In the genomic region with DNA sequence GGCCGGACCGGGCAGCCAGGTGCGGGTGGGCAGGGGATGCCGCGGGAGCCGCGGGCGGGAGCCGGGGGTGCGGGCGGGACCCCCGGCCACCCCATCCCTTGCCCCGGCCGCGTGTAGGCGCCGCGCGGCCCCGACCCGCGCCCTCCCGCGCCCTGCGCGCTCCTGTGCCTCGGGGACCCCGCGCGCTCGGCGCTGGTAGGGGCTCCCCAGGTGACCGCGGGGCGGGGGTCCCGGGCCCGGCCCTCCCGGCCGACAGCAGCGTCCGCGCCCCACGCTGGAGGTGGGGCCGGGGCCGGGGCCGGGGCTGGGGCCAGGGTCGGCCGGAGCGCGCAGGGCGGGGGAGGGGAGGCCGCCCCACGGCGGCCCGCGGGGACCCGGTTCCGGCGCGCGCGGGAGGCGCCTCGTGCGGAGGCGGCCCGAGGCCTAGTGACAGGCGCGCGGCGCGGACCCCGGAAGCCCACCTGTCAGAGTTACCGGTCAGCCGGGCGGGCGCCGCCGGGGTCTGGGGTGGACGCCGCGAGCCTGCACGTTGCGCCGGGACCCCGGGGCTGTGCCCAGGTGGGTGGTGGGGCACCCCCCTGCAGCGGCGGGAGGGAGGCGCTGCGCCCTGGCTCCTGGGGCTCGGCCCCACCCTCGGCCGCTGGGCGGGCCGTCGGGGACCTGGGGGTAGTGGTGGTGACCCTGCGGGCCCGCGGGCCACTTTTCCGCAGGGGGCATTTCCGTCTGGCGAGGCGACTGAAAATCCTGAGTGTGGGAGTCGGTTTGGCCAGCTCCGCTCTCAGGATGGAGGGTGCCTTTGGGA, we compare ENCODE assay signal across 8 cellular contexts. TPM values are rescaled to one million over a fixed set of nuclear protein-coding genes. Genes with fewer than 3 reads are reported as not detected.
DNase-seq lines count a peak whose midpoint lies in the region; ATAC-seq and TF ChIP-seq lines count a peak whose summit lies in the region.

No MANE protein-coding gene starts in this region.

- DNase-seq in activated T-cell treated with anti-CD3 and anti-CD28 coated beads for 24 hours (ENCODE audit: low read depth) (peak; percentile 11), activated T-cell treated with anti-CD3 and anti-CD28 coated beads for 4 hours (no peak), RWPE2 (ENCODE audit: low spot score) (peak; percentile 50), hippocampal formation (lab: John Stamatoyannopoulos, UW) (no peak)

- peaks cover 41% of the 10 kb centered on the region for H3K36me3 ChIP-seq in RWPE2 (ENCODE audit: low read depth)
- peaks cover 5 to 25% of the 10 kb centered on the region in 2 donors for H3K36me3 ChIP-seq in duodenal mucosa (ENCODE audit: control insufficient read depth in 1 of 2, insufficient read depth in 2 of 2, low read length in 2 of 2)
- H3K36me3 ChIP-seq in mesodermal cell (ENCODE audit: control insufficient read depth, insufficient read depth, low read length) = peaks cover 38% of the 10 kb centered on the region
- peaks cover 17% of the 10 kb centered on the region for H3K36me3 ChIP-seq in thymus (ENCODE audit: control insufficient read depth, insufficient read depth)

- TF ChIP-seq CTCF in RWPE2 (IDR thresholded peaks at IDR 0.05; ENCODE audit: poor library complexity, severe bottlenecking) = no peak

- H3K27me3 ChIP-seq in RWPE2 (ENCODE audit: insufficient read depth, poor library complexity, severe bottlenecking) (no peaks in the 10 kb centered on the region), duodenal mucosa (ENCODE audit: control insufficient read depth in 1 of 2, insufficient read depth in 2 of 2, low read length in 2 of 2) (no peaks in the 10 kb centered on the region), thymus (ENCODE audit: control insufficient read depth, insufficient read depth) (no peaks in the 10 kb centered on the region)

- H3K27ac ChIP-seq in RWPE2 (ENCODE audit: poor library complexity, severe bottlenecking) (peak overlapping the region; percentile 73), duodenal mucosa (ENCODE audit: low read depth, low read length) (no peak overlapping the region), mesodermal cell (ENCODE audit: low read depth, low read length, severe bottlenecking) (no peak overlapping the region), thymus (ENCODE audit: low read depth) (peak overlapping the region; percentile 31)

- H3K4me1 ChIP-seq in RWPE2 (ENCODE audit: insufficient read depth, poor library complexity, severe bottlenecking) = peaks cover 9% of the 10 kb centered on the region
- H3K4me1 ChIP-seq in duodenal mucosa (ENCODE audit: control insufficient read depth in 1 of 2, insufficient read depth in 2 of 2, low read length in 2 of 2) = peaks cover 15 to 27% of the 10 kb centered on the region in 2 donors
- peaks cover 9% of the 10 kb centered on the region for H3K4me1 ChIP-seq in mesodermal cell (ENCODE audit: control insufficient read depth, insufficient read depth, low read length, poor library complexity, severe bottlenecking)
- H3K4me1 ChIP-seq in thymus (ENCODE audit: control insufficient read depth, insufficient read depth, low read length) = peaks cover 16% of the 10 kb centered on the region

- H3K4me3 ChIP-seq in RWPE2 (ENCODE audit: severe bottlenecking) = peak overlapping the region; percentile 95
- H3K4me3 ChIP-seq in duodenal mucosa (ENCODE audit: low read depth in 1 of 2, low read length in 2 of 2) = peak overlapping the region; percentile 64 to 66
- H3K4me3 ChIP-seq in mesodermal cell (ENCODE audit: extremely low read depth, insufficient read depth, low read length, poor library complexity, severe bottlenecking) = peak overlapping the region; percentile 59
- H3K4me3 ChIP-seq in thymus (ENCODE audit: low read length) = peak overlapping the region; percentile 75

- H3K9ac ChIP-seq in duodenal mucosa (ENCODE audit: low read depth in 1 of 2, low read length in 2 of 2) = peak overlapping the region; percentile 25 to 34

- WGBS in mesodermal cell (ENCODE audit: insufficient coverage in 2 of 2), 2 experiments = 0 to 1% methylated on average over 74 of the region's 105 CpGs
- under 1% methylated on average over 105 of the region's 105 CpGs for WGBS in thymus

- peak; percentile 29 for ATAC-seq in HG02970 (IDR thresholded peaks at IDR 0.05; ENCODE audit: low FRiP score, unreplicated experiment)
- peak; percentile 20; the same call in 2 of the 3 replicates for ATAC-seq in RWPE2 (ENCODE audit: low read depth)

- H3K9me3 ChIP-seq in RWPE2 (ENCODE audit: severe bottlenecking) (no peaks in the 10 kb centered on the region), duodenal mucosa (ENCODE audit: control insufficient read depth in 1 of 2, low read length in 2 of 2) (no peaks in the 10 kb centered on the region), mesodermal cell (ENCODE audit: control insufficient read depth, low read length) (no peaks in the 10 kb centered on the region), thymus (ENCODE audit: control insufficient read depth) (peaks cover under 1% of the 10 kb centered on the region)

RNA-seq across cellular contexts. Expression of a gene that starts 0.5 kb away (rescaled TPM):
- 55.1 TPM for polyA plus RNA-seq in mesodermal cell (2013, experiment 1 of 2)
- 52.5 TPM for polyA plus RNA-seq in mesodermal cell (2013, experiment 2 of 2)
- polyA plus RNA-seq in thymus = 30.0 TPM

Comparison
In these comparisons a context has a peak if more than half of its experiments do, and no peak if none do; other contexts are left out.
1. DNase-seq: peak in activated T-cell treated with anti-CD3 and anti-CD28 coated beads for 24 hours (single experiment) and RWPE2 (single experiment); none in activated T-cell treated with anti-CD3 and anti-CD28 coated beads for 4 hours (single experiment) and hippocampal formation (0 of 2).
2. H3K27ac ChIP-seq: peak in RWPE2 (single experiment) and thymus (single experiment); none in duodenal mucosa (single experiment) and mesodermal cell (single experiment).
3. Peak in every context shown above with its lines, with median percentiles within 50 percentile points of each other: H3K4me3 ChIP-seq.